28 cellular contexts compared by ENCODE assay signal in the genomic region with DNA sequence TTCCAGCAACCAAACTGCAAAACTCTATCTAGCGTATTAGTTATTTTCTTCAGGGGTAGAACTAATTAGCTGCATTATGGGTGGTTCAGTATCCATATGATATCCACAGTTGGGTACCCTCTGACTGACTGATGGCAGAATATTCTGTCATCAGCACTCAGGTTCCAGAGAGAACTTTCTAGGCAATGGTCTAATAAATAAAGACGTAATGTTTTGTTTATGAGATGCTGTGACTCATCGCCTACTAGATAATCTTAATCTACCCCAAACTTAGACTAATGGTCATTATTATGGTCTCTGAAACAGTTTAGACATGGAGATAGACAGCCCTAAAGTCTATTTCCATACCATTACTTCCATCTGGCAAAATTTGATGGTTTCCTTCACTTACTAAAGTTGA.
"Had no signal": no experiment of that assay in that cellular context is flagged by ENCODE, and none has a peak within 500 bp of the region (broad histone marks: within the 10 kb centered on the region; RNA-seq: fewer than 3 reads in every experiment).

No MANE protein-coding gene starts in this region.

- H3K27me3 ChIP-seq: left lung, pancreas, sigmoid colon, spleen, stomach, testis, thyroid gland, transverse colon, upper lobe of left lung, vagina had no signal

- H3K9me3 Mint-ChIP-seq: naive thymus-derived CD4-positive, alpha-beta T cell; natural killer cell treated with Interleukin-12 subunit alpha and Interleukin-12 subunit beta and Interleukin-15 and Interleukin-18, amount 100 ng/mL, for 72 hours; stimulated activated memory B cell treated with anti-CD40 and anti-IgM and Interleukin-4, amounts not matched to agents 10 μg/mL and 1 μg/mL and 100 μg/mL, for 72 hours had no signal

- H3K27ac ChIP-seq: left lung, pancreas, prostate gland, sigmoid colon, spleen, stomach, testis, thyroid gland, transverse colon, upper lobe of left lung, vagina had no signal

- ATAC-seq: left colon; left lung; mucosa of descending colon; naive thymus-derived CD4-positive, alpha-beta T cell; natural killer cell treated with Interleukin-12 subunit alpha and Interleukin-12 subunit beta and Interleukin-15 and Interleukin-18, amount 100 ng/mL, for 72 hours; pancreas; right cardiac atrium; stimulated activated memory B cell treated with anti-CD40 and anti-IgM and Interleukin-4, amounts not matched to agents 10 μg/mL and 1 μg/mL and 100 μg/mL, for 72 hours had no signal

- DNase-seq: hippocampal formation; kidney glomerular epithelial cell; left colon; left lung; midbrain; mucosa of descending colon; naive thymus-derived CD4-positive, alpha-beta T cell; nucleus accumbens; pancreas; posterior cingulate gyrus; retina; right cardiac atrium; sigmoid colon; small intestine; spleen; stimulated activated CD4-positive, alpha-beta T cell treated with anti-CD3 and anti-CD28 coated beads, Interleukin-4, amount 100 ng/mL, for 4 hours; stimulated activated CD8-positive, alpha-beta memory T cell treated with anti-CD3 and anti-CD28 coated beads, Interleukin-4, amount 100 ng/mL, for 48 hours; stimulated activated naive CD4-positive, alpha-beta T cell treated with Interleukin-2 at 50 U/mL for 16 hours; stomach; testis; thyroid gland; transverse colon; upper lobe of left lung had no signal

- H3K36me3 Mint-ChIP-seq: natural killer cell treated with Interleukin-12 subunit alpha and Interleukin-12 subunit beta and Interleukin-15 and Interleukin-18, amount 100 ng/mL, for 72 hours; stimulated activated memory B cell treated with anti-CD40 and anti-IgM and Interleukin-4, amounts not matched to agents 10 μg/mL and 1 μg/mL and 100 μg/mL, for 72 hours had no signal

- H3K9me3 ChIP-seq: left lung, mucosa of descending colon, pancreas, prostate gland, sigmoid colon, spleen, stomach, testis, thyroid gland, transverse colon, upper lobe of left lung, vagina had no signal

- H3K4me3 Mint-ChIP-seq: natural killer cell treated with Interleukin-12 subunit alpha and Interleukin-12 subunit beta and Interleukin-15 and Interleukin-18, amount 100 ng/mL, for 72 hours; stimulated activated memory B cell treated with anti-CD40 and anti-IgM and Interleukin-4, amounts not matched to agents 10 μg/mL and 1 μg/mL and 100 μg/mL, for 72 hours had no signal

- H3K27me3 Mint-ChIP-seq: naive thymus-derived CD4-positive, alpha-beta T cell; natural killer cell treated with Interleukin-12 subunit alpha and Interleukin-12 subunit beta and Interleukin-15 and Interleukin-18, amount 100 ng/mL, for 72 hours; stimulated activated memory B cell treated with anti-CD40 and anti-IgM and Interleukin-4, amounts not matched to agents 10 μg/mL and 1 μg/mL and 100 μg/mL, for 72 hours had no signal

- H3K36me3 ChIP-seq: left lung, pancreas, prostate gland, sigmoid colon, spleen, stomach, thyroid gland, transverse colon, upper lobe of left lung, vagina had no signal

- H3K4me3 ChIP-seq: left lung, lung, mucosa of descending colon, pancreas, prostate gland, sigmoid colon, spleen, stomach, testis, thyroid gland, transverse colon, upper lobe of left lung, vagina had no signal

- H3K27ac Mint-ChIP-seq: naive thymus-derived CD4-positive, alpha-beta T cell; stimulated activated memory B cell treated with anti-CD40 and anti-IgM and Interleukin-4, amounts not matched to agents 10 μg/mL and 1 μg/mL and 100 μg/mL, for 72 hours had no signal

- H3K4me1 ChIP-seq: prostate gland had no signal
